ENCODE assay signal across 10 cellular contexts in the genomic region with DNA sequence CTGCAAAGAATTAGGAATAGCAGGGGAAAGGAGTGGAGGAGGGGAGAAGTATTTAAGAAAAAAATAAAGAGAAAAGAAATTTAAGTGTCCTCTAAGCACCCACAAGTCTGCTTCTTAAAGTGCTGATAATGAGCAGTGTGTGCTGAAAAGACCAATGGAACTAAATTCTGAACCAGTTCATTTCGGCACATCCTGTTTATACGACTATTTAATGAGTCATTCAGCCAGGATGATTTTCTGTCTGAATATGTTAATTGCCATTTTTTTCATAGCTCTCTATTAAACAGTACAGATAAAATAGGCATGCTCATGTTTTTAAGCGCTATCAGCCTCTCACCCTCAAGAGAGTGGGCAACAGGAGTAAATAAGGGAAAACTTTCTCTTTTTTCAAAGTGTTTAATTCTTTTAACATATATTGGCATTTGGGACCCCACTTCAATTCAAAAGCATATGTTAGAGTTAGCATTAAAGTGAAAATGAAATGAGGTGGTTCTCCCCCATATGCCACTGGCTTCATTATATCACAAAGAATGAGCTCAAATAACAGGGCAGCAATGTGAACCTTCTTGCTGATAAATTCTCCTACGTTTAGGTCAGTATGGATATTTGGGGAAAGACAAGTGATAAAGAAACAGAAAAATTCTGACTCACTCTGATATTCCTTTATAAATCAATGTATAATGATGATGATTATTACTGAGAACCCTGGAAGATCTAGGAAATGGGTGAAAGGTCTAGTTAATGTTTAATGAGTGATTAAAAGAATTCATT.
DNase-seq lines count a peak whose midpoint lies in the region; ATAC-seq and TF ChIP-seq lines count a peak whose summit lies in the region.
"Had no signal": no experiment of that assay in that cellular context is flagged by ENCODE, and none has a peak within 500 bp of the region (broad histone marks: within the 10 kb centered on the region; RNA-seq: fewer than 3 reads in every experiment).

No MANE protein-coding gene starts in this region.

- 34 to 54% methylated on average over 4 of the region's 4 CpGs for WGBS in lung, 2 donors

- H3K9ac ChIP-seq in HUES6 (ENCODE audit: low read length) = no peak overlapping the region

- H3K36me3 ChIP-seq in HUES6 (ENCODE audit: control insufficient read depth, insufficient read depth, low read length) (no peaks in the 10 kb centered on the region), lung (ENCODE audit: control insufficient read depth in 2 of 2, insufficient read depth in 2 of 2, low read length in 2 of 2) (peaks cover 0 to 2% of the 10 kb centered on the region in 2 donors)

- ATAC-seq in lung (ENCODE audit: insufficient read depth, low FRiP score) (peak; percentile 19), esophagus mucosa (no peak)

- H3K4me1 ChIP-seq in HUES6 (ENCODE audit: control insufficient read depth, insufficient read depth, low read length) (peaks cover 60% of the 10 kb centered on the region), lung (ENCODE audit: control insufficient read depth in 2 of 2, insufficient read depth in 2 of 2, low read length in 2 of 2) (peaks cover 2 to 3% of the 10 kb centered on the region in 2 donors)

- DNase-seq in A172 (ENCODE audit: low spot score) (peak; percentile 77), coronary artery (ENCODE audit: low spot score) (no peak), lung (ENCODE audit: low spot score) (no peak), NCI-H1436 (lab: John Stamatoyannopoulos, UW) (no peak), amygdala (lab: John Stamatoyannopoulos, UW) (no peak), HuH-7 (ENCODE audit: low spot score) (no peak)
- DNase-seq: activated CD8-positive, alpha-beta memory T cell treated with anti-CD3 and anti-CD28 coated beads for 24 hours; naive B cell had no signal

- peak overlapping the region; percentile 87; the same call in 1 of the 2 replicates for H3K27ac ChIP-seq in HUES6 (ENCODE audit: low read depth, low read length)
- peak overlapping the region in 1 of 2 donors; percentile 53 for H3K27ac ChIP-seq in coronary artery
- peak overlapping the region; percentile 40 to 69 for H3K27ac ChIP-seq in lung (ENCODE audit: low read depth in 1 of 2, low read length in 1 of 2)

- no peaks in the 10 kb centered on the region for H3K27me3 ChIP-seq in HUES6 (ENCODE audit: control insufficient read depth, insufficient read depth, low read length)
- no peaks in the 10 kb centered on the region for H3K27me3 ChIP-seq in lung (ENCODE audit: control insufficient read depth, insufficient read depth)

- H3K9me3 ChIP-seq in HUES6 (ENCODE audit: control insufficient read depth, insufficient read depth, low read depth, low read length) (no peaks in the 10 kb centered on the region), lung (ENCODE audit: control insufficient read depth in 2 of 2, insufficient read depth in 1 of 2, low read length in 1 of 2) (no peaks in the 10 kb centered on the region)

- H3K4me3 ChIP-seq in HUES6 (ENCODE audit: low read depth, low read length) (no peak overlapping the region), coronary artery (peak overlapping the region; percentile 41), lung (no peak overlapping the region)

- TF ChIP-seq CTCF in coronary artery (IDR thresholded peaks at IDR 0.05) (no peak), lung (IDR thresholded peaks at IDR 0.05; ENCODE audit: control extremely low read depth, extremely low read depth) (no peak)
